In the genomic region with DNA sequence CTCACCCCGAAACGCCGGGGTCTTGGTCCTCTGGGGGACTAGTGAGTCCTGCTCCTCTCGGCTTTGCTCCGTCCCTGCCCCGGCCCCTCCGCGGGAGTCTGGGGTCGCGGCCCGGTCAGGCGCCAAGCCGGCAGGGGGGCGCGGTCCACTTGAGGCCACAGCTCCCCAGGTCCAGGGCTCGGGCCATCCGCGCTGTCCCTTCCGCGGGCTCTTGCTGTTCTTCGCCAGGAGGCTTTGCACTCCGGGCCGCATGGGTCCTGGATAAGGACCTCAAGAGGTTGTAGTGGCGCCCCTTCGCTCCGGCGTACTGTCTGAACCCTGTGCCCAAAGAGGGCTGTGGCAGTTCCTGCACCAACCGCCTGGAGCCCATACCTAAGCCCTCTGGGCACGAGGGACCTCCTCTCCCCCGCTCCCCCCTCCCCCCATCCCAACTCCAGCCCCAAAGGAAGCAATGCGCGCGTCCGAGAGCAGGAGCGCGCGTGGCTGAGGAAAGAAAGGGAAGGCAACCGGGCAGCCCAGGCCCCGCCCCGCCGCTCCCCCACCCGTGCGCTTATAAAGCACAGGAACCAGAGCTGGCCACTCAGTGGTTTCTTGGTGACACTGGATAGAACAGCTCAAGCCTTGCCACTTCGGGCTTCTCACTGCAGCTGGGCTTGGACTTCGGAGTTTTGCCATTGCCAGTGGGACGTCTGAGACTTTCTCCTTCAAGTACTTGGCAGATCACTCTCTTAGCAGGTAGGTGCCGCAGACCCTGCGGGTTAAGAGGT, we compare ENCODE assay signal across 8 cellular contexts. TPM values are rescaled to one million over a fixed set of nuclear protein-coding genes. Genes with fewer than 3 reads are reported as not detected.
DNase-seq lines count a peak whose midpoint lies in the region; ATAC-seq and TF ChIP-seq lines count a peak whose summit lies in the region.

A gene with protein sequence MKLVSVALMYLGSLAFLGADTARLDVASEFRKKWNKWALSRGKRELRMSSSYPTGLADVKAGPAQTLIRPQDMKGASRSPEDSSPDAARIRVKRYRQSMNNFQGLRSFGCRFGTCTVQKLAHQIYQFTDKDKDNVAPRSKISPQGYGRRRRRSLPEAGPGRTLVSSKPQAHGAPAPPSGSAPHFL (plus strand): TSS at position 579 of the 767 bp plus-strand sequence. CDS start 628 bp downstream, outside the sequence.

- TF ChIP-seq EP300 in stomach (IDR thresholded peaks at IDR 0.05), result no peak

- DNase-seq in activated T-cell treated with anti-CD3 and anti-CD28 coated beads for 1 hour (ENCODE audit: low read depth) (peak; percentile 12), activated T-cell treated with anti-CD3 and anti-CD28 coated beads for 4 hours (no peak), NCI-H1105 treated with DMSO at 0.1 percent for 48 hours (lab: John Stamatoyannopoulos, UW) (peak; percentile 66), epithelial cell of esophagus (ENCODE audit: low read depth) (peak; percentile 88), mesenchymal stem cell (peak; percentile 96), stomach (peak; percentile 87)
- peak; percentile 59 to 63 for DNase-seq in activated CD4-positive, alpha-beta T cell treated with anti-CD3 and anti-CD28 coated beads, Interleukin-2, amount 50 U/mL, for 48 hours

- intact Hi-C loops in stomach (cut with DNase I; ENCODE audit: low total_unique reads), result loop anchor here (5.0 kb wide), 1 partner anchor 97 kb away; no protein-coding TSS in a partner anchor

- H3K4me1 ChIP-seq in mesenchymal stem cell (ENCODE audit: control insufficient read depth, insufficient read depth, low read depth, low read length) (peaks cover 7% of the 10 kb centered on the region), stomach (peaks cover 42 to 74% (median 65%) of the 10 kb centered on the region in 4 donors)

- peak within 1 kb of the TSS; percentile 100 for H3K9ac ChIP-seq in mesenchymal stem cell (ENCODE audit: low read length)

- H2BK5ac ChIP-seq in mesenchymal stem cell (ENCODE audit: low read depth, low read length, poor library complexity, severe bottlenecking), result peak within 1 kb of the TSS; percentile 95

- TF ChIP-seq POLR2A in stomach (IDR thresholded peaks at IDR 0.05), result peak in 2 of 4 donors; percentile 76 to 83

- ATAC-seq in GM18502 (IDR thresholded peaks at IDR 0.05; ENCODE audit: poor library complexity, unreplicated experiment), result no peak

- H2BK12ac ChIP-seq in mesenchymal stem cell (ENCODE audit: low read length in 2 of 2), result peak within 1 kb of the TSS; percentile 97 to 99

- H3K79me1 ChIP-seq in mesenchymal stem cell (replicated peaks; ENCODE audit: low read length, poor library complexity, severe bottlenecking), result no peaks in the 10 kb centered on the region

- peak within 1 kb of the TSS; percentile 93 to 99 for H3K18ac ChIP-seq in mesenchymal stem cell (ENCODE audit: low read depth in 1 of 2, low read length in 2 of 2)

- H2BK120ac ChIP-seq in mesenchymal stem cell (ENCODE audit: low read depth, low read length), result peak within 1 kb of the TSS; percentile 69

- peaks cover 3% of the 10 kb centered on the region for H3K9me3 ChIP-seq in mesenchymal stem cell (ENCODE audit: control insufficient read depth, low read length)
- no peaks in the 10 kb centered on the region for H3K9me3 ChIP-seq in stomach

- 2% methylated on average over 48 of the region's 48 CpGs for WGBS in mesenchymal stem cell
- 0 to 2% (median 1%) methylated on average over 28 to 48 of the region's 48 CpGs for whole genome bisulfite sequencing in stomach, 5 donors

- peak within 1 kb of the TSS; percentile 90 for H3K4me3 ChIP-seq in epithelial cell of esophagus (ENCODE audit: low read length)
- peak within 1 kb of the TSS; percentile 68 to 93 for H3K4me3 ChIP-seq in mesenchymal stem cell (ENCODE audit: insufficient read depth in 1 of 2, low read depth in 1 of 2, low read length in 2 of 2)
- peak within 1 kb of the TSS; percentile 73 to 80 (median 74) for H3K4me3 ChIP-seq in stomach

- H3K27ac ChIP-seq in mesenchymal stem cell (ENCODE audit: low read length, poor library complexity, severe bottlenecking) (peak within 1 kb of the TSS; percentile 97), stomach (peak within 1 kb of the TSS; percentile 90 to 97 (median 92))

- H2BK15ac ChIP-seq in mesenchymal stem cell (ENCODE audit: low read depth, poor library complexity, severe bottlenecking), result peak within 1 kb of the TSS; percentile 85

- H3K27me3 ChIP-seq in mesenchymal stem cell (ENCODE audit: control insufficient read depth in 1 of 2, insufficient read depth in 1 of 2, low read length in 2 of 2) (no peaks in the 10 kb centered on the region), stomach (peaks cover 0 to 15% (median 9%) of the 10 kb centered on the region in 3 donors)

- peaks cover 25 to 32% of the 10 kb centered on the region in 2 experiments for H3K36me3 ChIP-seq in mesenchymal stem cell (ENCODE audit: control insufficient read depth in 1 of 2, insufficient read depth in 2 of 2, low read depth in 1 of 2, low read length in 2 of 2)
- no peaks in the 10 kb centered on the region for H3K36me3 ChIP-seq in stomach

- peak within 1 kb of the TSS; percentile 94 for H2AK5ac ChIP-seq in mesenchymal stem cell (ENCODE audit: low read length, severe bottlenecking)

- peak within 1 kb of the TSS; percentile 79 for H4K8ac ChIP-seq in mesenchymal stem cell (ENCODE audit: low read length)

- peak within 1 kb of the TSS; percentile 90 to 99 for H3K14ac ChIP-seq in mesenchymal stem cell (ENCODE audit: low read length in 2 of 2)

- peak within 1 kb of the TSS; percentile 91 for H4K91ac ChIP-seq in mesenchymal stem cell (ENCODE audit: low read length)

- H2AFZ ChIP-seq in mesenchymal stem cell (ENCODE audit: low read depth, low read length), result peak within 1 kb of the TSS; percentile 67

- H3K23ac ChIP-seq in mesenchymal stem cell (ENCODE audit: low read length in 2 of 2), result peak within 1 kb of the TSS in 1 of 2 experiments; percentile 87

- peak within 1 kb of the TSS; percentile 92 for H3K4me2 ChIP-seq in mesenchymal stem cell (ENCODE audit: low read length, poor library complexity, severe bottlenecking)

- H3K4ac ChIP-seq in mesenchymal stem cell (ENCODE audit: low read depth in 1 of 2, low read length in 2 of 2), result peak within 1 kb of the TSS; percentile 94 to 98

- TF ChIP-seq CTCF in epithelial cell of esophagus (IDR thresholded peaks at IDR 0.05; ENCODE audit: insufficient read depth, low read depth, low read length, missing control alignments) (peak; percentile 15), stomach (IDR thresholded peaks at IDR 0.05) (peak in 5 of 7 experiments; percentile 29 to 61 (median 38))

RNA-seq across cellular contexts. Expression of the gene that starts here (rescaled TPM):
- polyA plus RNA-seq in mesenchymal stem cell (2013, experiment 1 of 2), result 90.3 TPM
- 87.3 TPM for polyA plus RNA-seq in mesenchymal stem cell (2013, experiment 2 of 2)
- 100 to 1,000 TPM in 1 of 5 donors, 10 to 100 TPM in 4; 33.9 to 144 (median 57.4) TPM for total RNA-seq in stomach
- polyA plus RNA-seq in stomach, result 10 to 100 TPM; 14.3 to 21.5 (median 19.7) TPM
